ENCODE assay signal across 24 cellular contexts in the genomic region with DNA sequence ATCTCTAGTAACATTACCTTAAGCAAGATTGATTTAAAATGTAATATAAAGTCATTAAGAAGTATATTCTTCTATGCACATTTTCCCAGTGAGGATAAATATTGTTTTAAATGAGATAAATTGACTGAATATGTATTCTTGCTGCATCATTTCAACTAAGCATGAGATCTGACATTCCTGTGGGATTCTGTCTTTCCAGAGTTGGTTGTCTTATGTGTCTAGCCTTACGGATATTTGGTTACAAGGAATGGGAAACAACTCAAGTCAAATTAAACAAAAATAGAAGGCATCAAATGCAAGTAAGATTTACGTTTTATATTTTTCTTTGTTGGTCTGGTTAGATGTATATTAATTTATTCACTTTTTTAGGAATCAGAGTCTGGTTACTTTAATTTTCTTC.
DNase-seq lines count a peak whose midpoint lies in the region; ATAC-seq and TF ChIP-seq lines count a peak whose summit lies in the region.
"Had no signal": no experiment of that assay in that cellular context is flagged by ENCODE, and none has a peak within 500 bp of the region (broad histone marks: within the 10 kb centered on the region; RNA-seq: fewer than 3 reads in every experiment).

No MANE protein-coding gene starts in this region.

- H3K9me3 Mint-ChIP-seq in T-helper 2 cell treated with Interferon-gamma antibody and Interleukin-4, amounts not matched to agents 5 μg/mL and 100 μg/mL, for 36 hours: peaks cover 5% of the 10 kb centered on the region
- no peaks in the 10 kb centered on the region for H3K9me3 Mint-ChIP-seq in activated CD8-positive, alpha-beta T cell treated with anti-CD3 and anti-CD28 coated beads, Interleukin-2, amount 10 ng/mL, durations not matched to agents 7 days and 5 days (ENCODE audit: insufficient read depth)
- H3K9me3 Mint-ChIP-seq: CD4-positive, alpha-beta T cell had no signal

- POLR2A ChIA-PET in activated CD8-positive, alpha-beta T cell treated with anti-CD3 and anti-CD28 coated beads, Interleukin-2, amount 10 ng/mL, durations not matched to agents 7 days and 5 days (lab: Charles Lee): no interaction called here

- H2AFZ ChIP-seq in osteoblast (ENCODE audit: low read length): no peak overlapping the region

- in situ Hi-C loops in gastrocnemius medialis (cut with MboI; ENCODE audit: low sequenced_read_pairs in 4 of 4): no loop called here

- intact Hi-C loops in gastrocnemius medialis (cut with DNase I; ENCODE audit: low total_unique reads): no loop called here

- H3K27me3 ChIP-seq in osteoblast (ENCODE audit: insufficient read depth, low read length) (no peaks in the 10 kb centered on the region), gastrocnemius medialis (no peaks in the 10 kb centered on the region)
- H3K27me3 ChIP-seq: BLaER1 had no signal

- H3K4me3 ChIP-seq in osteoblast (ENCODE audit: insufficient read depth, low read length): peak overlapping the region; percentile 38
- no peak overlapping the region for H3K4me3 ChIP-seq in gastrocnemius medialis
- H3K4me3 ChIP-seq: A549, BLaER1 had no signal

- TF ChIP-seq POLR2A in gastrocnemius medialis (IDR thresholded peaks at IDR 0.05): no peak

- peak overlapping the region; percentile 49 for H3K4me2 ChIP-seq in osteoblast (ENCODE audit: insufficient read depth, low read length)
- H3K4me2 ChIP-seq: A549, BLaER1, KMS-11 had no signal

- no peak overlapping the region for H3K27ac Mint-ChIP-seq in T-helper 2 cell treated with Interferon-gamma antibody and Interleukin-4, amounts not matched to agents 5 μg/mL and 100 μg/mL, for 36 hours
- no peak overlapping the region for H3K27ac Mint-ChIP-seq in activated CD8-positive, alpha-beta T cell treated with anti-CD3 and anti-CD28 coated beads, Interleukin-2, amount 10 ng/mL, durations not matched to agents 7 days and 5 days
- H3K27ac Mint-ChIP-seq: CD4-positive, alpha-beta T cell had no signal

- no peak for TF ChIP-seq CTCF in osteoblast (IDR thresholded peaks at IDR 0.05; ENCODE audit: extremely low read depth, low read depth, low read length)
- TF ChIP-seq CTCF in gastrocnemius medialis (IDR thresholded peaks at IDR 0.05 in 4 of 5, conservative IDR thresholded peaks at IDR 0.05 in 1 of 5): no peak

- H3K36me3 ChIP-seq in osteoblast (ENCODE audit: insufficient read depth, low read length) (no peaks in the 10 kb centered on the region), gastrocnemius medialis (no peaks in the 10 kb centered on the region)
- H3K36me3 ChIP-seq: BLaER1 had no signal

- no peak overlapping the region for H3K4me3 Mint-ChIP-seq in T-helper 2 cell treated with Interferon-gamma antibody and Interleukin-4, amounts not matched to agents 5 μg/mL and 100 μg/mL, for 36 hours
- no peak overlapping the region for H3K4me3 Mint-ChIP-seq in activated CD8-positive, alpha-beta T cell treated with anti-CD3 and anti-CD28 coated beads, Interleukin-2, amount 10 ng/mL, durations not matched to agents 7 days and 5 days
- H3K4me3 Mint-ChIP-seq: CD4-positive, alpha-beta T cell had no signal

- no peaks in the 10 kb centered on the region for H3K4me1 ChIP-seq in osteoblast (ENCODE audit: insufficient read depth, low read length)
- H3K4me1 ChIP-seq in gastrocnemius medialis: no peaks in the 10 kb centered on the region
- H3K4me1 ChIP-seq: A549, BLaER1 had no signal

- H3K79me2 ChIP-seq in osteoblast (ENCODE audit: insufficient read depth, low read length): no peaks in the 10 kb centered on the region

- no peaks in the 10 kb centered on the region for H4K20me1 ChIP-seq in osteoblast (ENCODE audit: insufficient read depth, low read length)
- H4K20me1 ChIP-seq: BLaER1 had no signal

- H3K4me1 Mint-ChIP-seq in T-helper 2 cell treated with Interferon-gamma antibody and Interleukin-4, amounts not matched to agents 5 μg/mL and 100 μg/mL, for 36 hours (ENCODE audit: low read depth): peaks cover 12% of the 10 kb centered on the region
- no peaks in the 10 kb centered on the region for H3K4me1 Mint-ChIP-seq in activated CD8-positive, alpha-beta T cell treated with anti-CD3 and anti-CD28 coated beads, Interleukin-2, amount 10 ng/mL, durations not matched to agents 7 days and 5 days (ENCODE audit: low read depth)

- H3K27me3 Mint-ChIP-seq in T-helper 2 cell treated with Interferon-gamma antibody and Interleukin-4, amounts not matched to agents 5 μg/mL and 100 μg/mL, for 36 hours (ENCODE audit: low read depth): no peaks in the 10 kb centered on the region
- H3K27me3 Mint-ChIP-seq in activated CD8-positive, alpha-beta T cell treated with anti-CD3 and anti-CD28 coated beads, Interleukin-2, amount 10 ng/mL, durations not matched to agents 7 days and 5 days (ENCODE audit: low read depth): no peaks in the 10 kb centered on the region
- H3K27me3 Mint-ChIP-seq: CD4-positive, alpha-beta T cell had no signal

- H3K9me3 ChIP-seq in osteoblast (ENCODE audit: low read depth, low read length): no peaks in the 10 kb centered on the region
- H3K9me3 ChIP-seq in gastrocnemius medialis: no peaks in the 10 kb centered on the region
- H3K9me3 ChIP-seq: A549, BLaER1 had no signal

- DNase-seq in GM03348 (ENCODE audit: low spot score) (peak; percentile 53), fibroblast of peridontal ligament (ENCODE audit: extremely low read depth) (peak; percentile 90), osteoblast (ENCODE audit: insufficient read length, low spot score, missing footprints) (peak; percentile 35), NCI-H146 treated with DMSO at 0.1 percent for 48 hours (lab: John Stamatoyannopoulos, UW; ENCODE audit: unreplicated experiment) (no peak), gastrocnemius medialis (no peak)
- DNase-seq in T-helper 2 cell treated with Interferon-gamma antibody and Interleukin-4, amounts not matched to agents 5 μg/mL and 100 μg/mL, for 36 hours (ENCODE audit: low spot score): no peak
- DNase-seq in activated CD8-positive, alpha-beta T cell treated with anti-CD3 and anti-CD28 coated beads, Interleukin-2, amount 10 ng/mL, durations not matched to agents 7 days and 5 days: no peak
- DNase-seq: CD4-positive, alpha-beta T cell; COR-L47; DMS79; IMR-90; NCI-H1417; NCI-H187 treated with DMSO at 0.1 percent for 48 hours; NCI-H2107; NCI-H446 treated with DMSO at 0.1 percent for 48 hours; NCI-H748 treated with DMSO at 0.1 percent for 48 hours; NK-92 treated with Interleukin-12 subunit alpha and Interleukin-12 subunit beta, amount 100 ng/mL, for 24 hours; SIG-M5 had no signal

- peak; percentile 70 for ATAC-seq in SK-N-SH treated with all-trans-retinoic acid at 6 μM for 48 hours
- no peak for ATAC-seq in activated CD8-positive, alpha-beta T cell treated with anti-CD3 and anti-CD28 coated beads, Interleukin-2, amount 10 ng/mL, durations not matched to agents 7 days and 5 days
- no peak for ATAC-seq in gastrocnemius medialis
- ATAC-seq: A549, HCT116, Panc1 had no signal

- H3K27ac ChIP-seq in osteoblast (ENCODE audit: low read depth, low read length) (peak overlapping the region; percentile 59), gastrocnemius medialis (no peak overlapping the region)
- H3K27ac ChIP-seq: A549, BLaER1, KMS-11 had no signal

- CTCF ChIA-PET in activated CD8-positive, alpha-beta T cell treated with anti-CD3 and anti-CD28 coated beads, Interleukin-2, amount 10 ng/mL, durations not matched to agents 7 days and 5 days (lab: Charles Lee): no interaction called here

- H3K36me3 Mint-ChIP-seq in T-helper 2 cell treated with Interferon-gamma antibody and Interleukin-4, amounts not matched to agents 5 μg/mL and 100 μg/mL, for 36 hours (ENCODE audit: low read depth): peaks cover 1% of the 10 kb centered on the region
- H3K36me3 Mint-ChIP-seq in activated CD8-positive, alpha-beta T cell treated with anti-CD3 and anti-CD28 coated beads, Interleukin-2, amount 10 ng/mL, durations not matched to agents 7 days and 5 days (ENCODE audit: low read depth): no peaks in the 10 kb centered on the region

TF ChIP-seq in SK-N-SH treated with all-trans-retinoic acid at 6 μM for 48 hours, 23 proteins besides CTCF, POLR2A, EP300 and RAD21 (continues in another document):
- no peak for TF ChIP-seq CSRNP3 (CRISPR knock-in tag; IDR thresholded peaks at IDR 0.05)
- TF ChIP-seq, protein P1, sequence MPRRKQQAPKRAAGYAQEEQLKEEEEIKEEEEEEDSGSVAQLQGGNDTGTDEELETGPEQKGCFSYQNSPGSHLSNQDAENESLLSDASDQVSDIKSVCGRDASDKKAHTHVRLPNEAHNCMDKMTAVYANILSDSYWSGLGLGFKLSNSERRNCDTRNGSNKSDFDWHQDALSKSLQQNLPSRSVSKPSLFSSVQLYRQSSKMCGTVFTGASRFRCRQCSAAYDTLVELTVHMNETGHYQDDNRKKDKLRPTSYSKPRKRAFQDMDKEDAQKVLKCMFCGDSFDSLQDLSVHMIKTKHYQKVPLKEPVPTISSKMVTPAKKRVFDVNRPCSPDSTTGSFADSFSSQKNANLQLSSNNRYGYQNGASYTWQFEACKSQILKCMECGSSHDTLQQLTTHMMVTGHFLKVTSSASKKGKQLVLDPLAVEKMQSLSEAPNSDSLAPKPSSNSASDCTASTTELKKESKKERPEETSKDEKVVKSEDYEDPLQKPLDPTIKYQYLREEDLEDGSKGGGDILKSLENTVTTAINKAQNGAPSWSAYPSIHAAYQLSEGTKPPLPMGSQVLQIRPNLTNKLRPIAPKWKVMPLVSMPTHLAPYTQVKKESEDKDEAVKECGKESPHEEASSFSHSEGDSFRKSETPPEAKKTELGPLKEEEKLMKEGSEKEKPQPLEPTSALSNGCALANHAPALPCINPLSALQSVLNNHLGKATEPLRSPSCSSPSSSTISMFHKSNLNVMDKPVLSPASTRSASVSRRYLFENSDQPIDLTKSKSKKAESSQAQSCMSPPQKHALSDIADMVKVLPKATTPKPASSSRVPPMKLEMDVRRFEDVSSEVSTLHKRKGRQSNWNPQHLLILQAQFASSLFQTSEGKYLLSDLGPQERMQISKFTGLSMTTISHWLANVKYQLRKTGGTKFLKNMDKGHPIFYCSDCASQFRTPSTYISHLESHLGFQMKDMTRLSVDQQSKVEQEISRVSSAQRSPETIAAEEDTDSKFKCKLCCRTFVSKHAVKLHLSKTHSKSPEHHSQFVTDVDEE (CRISPR knock-in tag; IDR thresholded peaks at IDR 0.05): no peak

Comparison
In these comparisons a context has a peak if more than half of its experiments do, and no peak if none do; other contexts are left out.
1. DNase-seq: peak in GM03348 (single experiment), fibroblast of peridontal ligament (single experiment) and osteoblast (single experiment); none in NCI-H146 treated with DMSO at 0.1 percent for 48 hours (single experiment), T-helper 2 cell treated with Interferon-gamma antibody and Interleukin-4, amounts not matched to agents 5 μg/mL and 100 μg/mL, for 36 hours (single experiment), activated CD8-positive, alpha-beta T cell treated with anti-CD3 and anti-CD28 coated beads, Interleukin-2, amount 10 ng/mL, durations not matched to agents 7 days and 5 days (single experiment) and gastrocnemius medialis (0 of 2).